Comparison of ENCODE assay signal across 8 cellular contexts in genomic region chr9:72365525-72366256, GRCh38. TPM values are rescaled to one million over a fixed set of nuclear protein-coding genes. Genes with fewer than 3 reads are reported as not detected.
DNase-seq lines count a peak whose midpoint lies in the region; ATAC-seq and TF ChIP-seq lines count a peak whose summit lies in the region.

No MANE protein-coding gene starts in this region.

- in situ Hi-C loops in HAP-1 (cut with MboI; ENCODE audit: low sequenced_read_pairs): loop anchor here (10.0 kb wide), 2 partner anchors 229 to 319 kb away; no protein-coding TSS in a partner anchor

- H2BK5ac ChIP-seq in trophoblast cell (ENCODE audit: low read depth, low read length, poor library complexity): peak overlapping the region; percentile 89

- DNase-seq in GDM1 (lab: John Stamatoyannopoulos, UW) (peak; percentile 74), HAP-1 (ENCODE audit: low spot score in 2 of 2) (peak; percentile 74 to 80), MM.1S (peak; percentile 59), T-cell (peak in 33 of 34 experiments; percentile 18 to 64 (median 46)), amniotic stem cell (lab: John Stamatoyannopoulos, UW) (peak; percentile 68), left cardiac atrium (peak; percentile 90), trophoblast cell (peak; percentile 78 to 84), tibial nerve (ENCODE audit: low spot score in 2 of 2) (peak; percentile 86 to 91)

- peak overlapping the region; percentile 95 for H3K4me2 ChIP-seq in MM.1S (ENCODE audit: low read depth, low read length)
- peak overlapping the region; percentile 95 for H3K4me2 ChIP-seq in trophoblast cell (ENCODE audit: low read length)

- peak overlapping the region; percentile 92 to 95 (median 93) for H3K4me3 Mint-ChIP-seq in T-cell

- peak overlapping the region; percentile 97 to 99 for H3K27ac Mint-ChIP-seq in T-cell

- H4K91ac ChIP-seq in trophoblast cell (ENCODE audit: low read depth, low read length): peak overlapping the region; percentile 98

- peak in 1 of 2 donors; percentile 7 for TF ChIP-seq POLR2A in tibial nerve (IDR thresholded peaks at IDR 0.05)

- TF ChIP-seq CTCF in MM.1S (IDR thresholded peaks at IDR 0.05; ENCODE audit: low read length) (peak; percentile 5; the same call in 1 of the 2 replicates), tibial nerve (IDR thresholded peaks at IDR 0.05) (peak in 3 of 5 experiments; percentile 27 to 52 (median 29))

- H3K14ac ChIP-seq in trophoblast cell (ENCODE audit: low read length): peak overlapping the region; percentile 91

- H3K4me1 ChIP-seq in HAP-1 (peaks cover 30% of the 10 kb centered on the region), MM.1S (ENCODE audit: low read length) (peaks cover 17% of the 10 kb centered on the region), trophoblast cell (ENCODE audit: control insufficient read depth in 1 of 2, insufficient read depth in 2 of 2, low read length in 2 of 2) (no peaks in the 10 kb centered on the region), tibial nerve (peaks cover 0 to 20% (median 15%) of the 10 kb centered on the region in 4 donors)

- H3K4ac ChIP-seq in trophoblast cell (ENCODE audit: low read depth, low read length): peak overlapping the region; percentile 26

- peaks cover 44% of the 10 kb centered on the region for H3K79me2 ChIP-seq in MM.1S (ENCODE audit: low read length)
- H3K79me2 ChIP-seq in trophoblast cell (ENCODE audit: control insufficient read depth, insufficient read depth, low read length, poor library complexity): peaks cover 22% of the 10 kb centered on the region

- H2BK120ac ChIP-seq in trophoblast cell (ENCODE audit: insufficient read depth, low read length, poor library complexity): peak overlapping the region; percentile 87

- H3K9ac ChIP-seq in MM.1S (ENCODE audit: low read length) (peak overlapping the region; percentile 98), trophoblast cell (ENCODE audit: low read length) (peak overlapping the region; percentile 83)

- H2BK12ac ChIP-seq in trophoblast cell (ENCODE audit: low read length): peak overlapping the region; percentile 51

- H3F3A ChIP-seq in MM.1S (ENCODE audit: insufficient read depth, low read length): peaks cover 30% of the 10 kb centered on the region

- H3K79me1 ChIP-seq in trophoblast cell (ENCODE audit: low read length): peaks cover 20% of the 10 kb centered on the region

- H3K27me3 Mint-ChIP-seq in T-cell: no peaks in the 10 kb centered on the region

- peak overlapping the region; percentile 70 for H3K4me3 ChIP-seq in HAP-1
- peak overlapping the region; percentile 94 for H3K4me3 ChIP-seq in MM.1S (ENCODE audit: low read length)
- H3K4me3 ChIP-seq in trophoblast cell (ENCODE audit: low read depth, low read length): peak overlapping the region; percentile 73
- peak overlapping the region; percentile 39 to 97 (median 91) for H3K4me3 ChIP-seq in tibial nerve

- H2AFZ ChIP-seq in MM.1S (ENCODE audit: low read length): peak overlapping the region; percentile 77
- H2AFZ ChIP-seq in trophoblast cell (ENCODE audit: insufficient read depth, low read length, poor library complexity): peak overlapping the region; percentile 42

- H3K27ac ChIP-seq in MM.1S (ENCODE audit: low read length): peak overlapping the region; percentile 97
- peak overlapping the region; percentile 96 for H3K27ac ChIP-seq in trophoblast cell (ENCODE audit: low read depth, low read length)
- H3K27ac ChIP-seq in tibial nerve: peak overlapping the region; percentile 98 to 100 (median 100)

- TF ChIP-seq EP300 in tibial nerve (IDR thresholded peaks at IDR 0.05): peak; percentile 99 to 100

- peak overlapping the region; percentile 87 for H3K18ac ChIP-seq in trophoblast cell (ENCODE audit: low read length)

- POLR2A ChIA-PET in T-cell (lab: Charles Lee): interaction anchor here (0.6 to 1.8 kb wide), 7 partner anchors 9 to 1947 kb away, joined by 3 to 10 read pairs (median 6); partner anchors contain the start of genes ABHD17B (in 1 of the 2) and C9orf85 (in 1 of the 2)

- intact Hi-C loops in left cardiac atrium (cut with DNase I): loop anchor here in 1 of 2 donors (5.0 kb wide), 1 partner anchor 227 kb away; no protein-coding TSS in a partner anchor

- H3K23ac ChIP-seq in trophoblast cell (ENCODE audit: low read length): no peak overlapping the region

- H3K9me3 Mint-ChIP-seq in T-cell: no peaks in the 10 kb centered on the region

- H4K20me1 ChIP-seq in MM.1S (ENCODE audit: insufficient read depth, low read length): peaks cover 19% of the 10 kb centered on the region

- H3K27me3 ChIP-seq in HAP-1 (ENCODE audit: low read depth) (no peaks in the 10 kb centered on the region), MM.1S (replicated peaks; ENCODE audit: insufficient read depth, low read length) (no peaks in the 10 kb centered on the region), trophoblast cell (ENCODE audit: insufficient read depth, low read length) (no peaks in the 10 kb centered on the region), tibial nerve (no peaks in the 10 kb centered on the region)

- peaks cover 2% of the 10 kb centered on the region for H3K36me3 Mint-ChIP-seq in T-cell

- peak overlapping the region; percentile 92 for H4K8ac ChIP-seq in trophoblast cell (ENCODE audit: low read depth, low read length)

- ATAC-seq in T-cell (replicated peaks in 1 of 4) (peak; percentile 29 to 33 (median 32)), left cardiac atrium (peak; percentile 61 to 70)

- H3K4me1 Mint-ChIP-seq in T-cell: peaks cover 32 to 40% (median 32%) of the 10 kb centered on the region in 3 donors

- H2AK5ac ChIP-seq in trophoblast cell (ENCODE audit: low read length): peak overlapping the region; percentile 40

- CTCF ChIA-PET in T-cell (lab: Charles Lee): interaction anchor here in 1 of 2 donors (1.0 kb wide), 1 partner anchor 23 kb away, joined by 5 read pairs; no protein-coding TSS in a partner anchor

- no peaks in the 10 kb centered on the region for H3K9me2 ChIP-seq in MM.1S (replicated peaks; ENCODE audit: insufficient read depth, low read length)

- WGBS in trophoblast cell (ENCODE audit: extremely low coverage, insufficient coverage, insufficient read length): no CpG with 5 or more reads among the region's 38 CpGs
- 1% methylated on average over 38 of the region's 38 CpGs for WGBS in tibial nerve, 2 donors

- H3K36me3 ChIP-seq in HAP-1 (replicated peaks): peaks cover 37% of the 10 kb centered on the region
- no peaks in the 10 kb centered on the region; the same call in 1 of the 2 replicates for H3K36me3 ChIP-seq in MM.1S (replicated peaks; ENCODE audit: insufficient read depth, low read length)
- H3K36me3 ChIP-seq in trophoblast cell (ENCODE audit: control insufficient read depth in 1 of 2, insufficient read depth in 2 of 2, low read length in 2 of 2): peaks cover 0 to 2% of the 10 kb centered on the region in 2 experiments
- no peaks in the 10 kb centered on the region for H3K36me3 ChIP-seq in tibial nerve

- H3K9me3 ChIP-seq in HAP-1 (no peaks in the 10 kb centered on the region), MM.1S (replicated peaks; ENCODE audit: insufficient read depth, low read length) (no peaks in the 10 kb centered on the region), trophoblast cell (ENCODE audit: insufficient read depth, low read depth, low read length) (no peaks in the 10 kb centered on the region), tibial nerve (no peaks in the 10 kb centered on the region)

- peak overlapping the region; percentile 87 for H4K12ac ChIP-seq in trophoblast cell (ENCODE audit: low read depth, low read length)

RNA-seq across cellular contexts. Expression of gene ZFAND5, which starts 0.7 kb away (rescaled TPM):
- total RNA-seq in T-cell (100 to 1,000 TPM; 112 to 275 (median 118) TPM), left cardiac atrium (100 to 1,000 TPM; 151 to 176 TPM), tibial nerve (1,000 to 10,000 TPM in 3 of 4 donors, 100 to 1,000 TPM in 1; 907 to 1,573 (median 1,091) TPM)
- 209 and 220 TPM in 2 replicates for polyA plus RNA-seq in trophoblast cell (2013)

Comparison
In these comparisons a context has a peak if more than half of its experiments do, and no peak if none do; other contexts are left out.
1. Peak in every context shown above with its lines: DNase-seq, ATAC-seq, H3K4me3 ChIP-seq and H3K27ac ChIP-seq.